ENCODE assay signal across 1 cellular context in the genomic region with DNA sequence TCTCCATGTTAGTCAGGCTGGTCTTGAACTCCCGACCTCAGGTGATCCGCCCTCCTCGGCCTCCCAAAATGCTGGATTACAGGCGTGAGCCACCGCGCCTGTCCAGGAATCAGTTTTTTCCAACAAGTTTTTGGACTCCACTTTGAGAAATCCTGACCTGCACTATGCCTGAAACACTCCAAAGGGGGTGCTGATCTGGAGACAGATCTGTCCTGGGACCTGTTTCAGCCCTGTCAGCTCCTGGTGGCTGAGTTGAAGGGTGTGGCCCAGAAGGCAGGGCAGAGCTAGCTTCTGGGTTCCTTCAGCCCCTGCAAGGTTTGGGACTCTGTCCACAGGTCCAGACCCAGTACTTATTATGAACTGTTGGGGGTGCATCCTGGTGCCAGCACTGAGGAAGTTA.
TF ChIP-seq lines count a peak whose summit lies in the region.

No MANE protein-coding gene starts in this region.

TF ChIP-seq in neural cell, 6 proteins besides CTCF, POLR2A, EP300 and RAD21:
- TF ChIP-seq, protein P1, sequence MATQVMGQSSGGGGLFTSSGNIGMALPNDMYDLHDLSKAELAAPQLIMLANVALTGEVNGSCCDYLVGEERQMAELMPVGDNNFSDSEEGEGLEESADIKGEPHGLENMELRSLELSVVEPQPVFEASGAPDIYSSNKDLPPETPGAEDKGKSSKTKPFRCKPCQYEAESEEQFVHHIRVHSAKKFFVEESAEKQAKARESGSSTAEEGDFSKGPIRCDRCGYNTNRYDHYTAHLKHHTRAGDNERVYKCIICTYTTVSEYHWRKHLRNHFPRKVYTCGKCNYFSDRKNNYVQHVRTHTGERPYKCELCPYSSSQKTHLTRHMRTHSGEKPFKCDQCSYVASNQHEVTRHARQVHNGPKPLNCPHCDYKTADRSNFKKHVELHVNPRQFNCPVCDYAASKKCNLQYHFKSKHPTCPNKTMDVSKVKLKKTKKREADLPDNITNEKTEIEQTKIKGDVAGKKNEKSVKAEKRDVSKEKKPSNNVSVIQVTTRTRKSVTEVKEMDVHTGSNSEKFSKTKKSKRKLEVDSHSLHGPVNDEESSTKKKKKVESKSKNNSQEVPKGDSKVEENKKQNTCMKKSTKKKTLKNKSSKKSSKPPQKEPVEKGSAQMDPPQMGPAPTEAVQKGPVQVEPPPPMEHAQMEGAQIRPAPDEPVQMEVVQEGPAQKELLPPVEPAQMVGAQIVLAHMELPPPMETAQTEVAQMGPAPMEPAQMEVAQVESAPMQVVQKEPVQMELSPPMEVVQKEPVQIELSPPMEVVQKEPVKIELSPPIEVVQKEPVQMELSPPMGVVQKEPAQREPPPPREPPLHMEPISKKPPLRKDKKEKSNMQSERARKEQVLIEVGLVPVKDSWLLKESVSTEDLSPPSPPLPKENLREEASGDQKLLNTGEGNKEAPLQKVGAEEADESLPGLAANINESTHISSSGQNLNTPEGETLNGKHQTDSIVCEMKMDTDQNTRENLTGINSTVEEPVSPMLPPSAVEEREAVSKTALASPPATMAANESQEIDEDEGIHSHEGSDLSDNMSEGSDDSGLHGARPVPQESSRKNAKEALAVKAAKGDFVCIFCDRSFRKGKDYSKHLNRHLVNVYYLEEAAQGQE (IDR thresholded peaks at IDR 0.05; ENCODE audit: borderline replicate concordance): no peak
TF ChIP-seq in neural cell: peak in this region for 0.
